1 cellular context compared by ENCODE assay signal in the genomic region with DNA sequence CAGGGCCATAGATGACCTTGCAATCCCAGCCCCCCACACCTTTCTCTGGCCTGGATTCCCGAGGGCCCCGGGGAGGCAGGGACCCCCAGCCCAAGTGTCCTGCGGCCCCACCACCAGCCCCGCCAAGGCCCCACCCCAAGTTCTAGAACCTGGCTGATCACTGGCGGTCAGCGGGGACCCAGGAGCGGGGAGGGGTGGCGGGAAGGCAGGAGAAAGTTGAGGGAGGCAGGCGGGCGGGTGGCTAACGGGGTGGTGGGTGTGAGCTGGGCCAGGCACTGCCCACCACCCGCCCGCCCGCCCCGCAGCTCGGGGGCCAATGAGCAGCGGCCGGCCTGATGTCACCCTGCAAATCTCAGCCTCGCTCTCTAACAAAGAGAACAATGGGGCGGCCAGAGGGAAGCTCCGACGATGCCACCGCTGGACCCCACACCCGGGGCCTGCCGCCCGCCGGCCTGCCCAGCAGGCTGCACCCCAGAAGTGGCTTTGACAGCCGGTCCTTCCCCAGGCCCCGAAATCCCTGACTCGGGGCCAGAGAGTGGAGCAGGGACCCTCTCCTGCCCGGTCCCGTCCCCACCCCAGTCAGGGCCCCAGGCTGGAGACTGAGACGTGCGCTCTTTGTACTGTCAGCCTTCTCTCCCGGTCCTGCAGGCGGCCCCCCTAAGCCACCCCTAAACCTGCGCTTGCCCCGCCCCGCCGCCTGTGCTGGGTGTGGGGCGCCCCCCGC.
TF ChIP-seq lines count a peak whose summit lies in the region.

No MANE protein-coding gene starts in this region.

TF ChIP-seq in K562, 482 proteins besides CTCF, POLR2A, EP300 and RAD21:
- TF ChIP-seq CAMTA2 (CRISPR knock-in tag; conservative IDR thresholded peaks at IDR 0.05) (no peak), POLR2G (IDR thresholded peaks at IDR 0.05; ENCODE audit: low read depth, low read length) (peak; percentile 44; the same call in 1 of the 2 replicates), DACH1 (IDR thresholded peaks at IDR 0.05; ENCODE audit: partially characterized antibody) (no peak), RBFOX2 (IDR thresholded peaks at IDR 0.05; ENCODE audit: low read depth, low read length) (peak; percentile 13; the same call in 1 of the 2 replicates)
- TF ChIP-seq, protein P1, sequence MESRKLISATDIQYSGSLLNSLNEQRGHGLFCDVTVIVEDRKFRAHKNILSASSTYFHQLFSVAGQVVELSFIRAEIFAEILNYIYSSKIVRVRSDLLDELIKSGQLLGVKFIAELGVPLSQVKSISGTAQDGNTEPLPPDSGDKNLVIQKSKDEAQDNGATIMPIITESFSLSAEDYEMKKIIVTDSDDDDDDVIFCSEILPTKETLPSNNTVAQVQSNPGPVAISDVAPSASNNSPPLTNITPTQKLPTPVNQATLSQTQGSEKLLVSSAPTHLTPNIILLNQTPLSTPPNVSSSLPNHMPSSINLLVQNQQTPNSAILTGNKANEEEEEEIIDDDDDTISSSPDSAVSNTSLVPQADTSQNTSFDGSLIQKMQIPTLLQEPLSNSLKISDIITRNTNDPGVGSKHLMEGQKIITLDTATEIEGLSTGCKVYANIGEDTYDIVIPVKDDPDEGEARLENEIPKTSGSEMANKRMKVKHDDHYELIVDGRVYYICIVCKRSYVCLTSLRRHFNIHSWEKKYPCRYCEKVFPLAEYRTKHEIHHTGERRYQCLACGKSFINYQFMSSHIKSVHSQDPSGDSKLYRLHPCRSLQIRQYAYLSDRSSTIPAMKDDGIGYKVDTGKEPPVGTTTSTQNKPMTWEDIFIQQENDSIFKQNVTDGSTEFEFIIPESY (CRISPR knock-in tag; IDR thresholded peaks at IDR 0.05): peak; percentile 73; the same call in 1 of the 2 replicates
- TF ChIP-seq, protein P2, sequence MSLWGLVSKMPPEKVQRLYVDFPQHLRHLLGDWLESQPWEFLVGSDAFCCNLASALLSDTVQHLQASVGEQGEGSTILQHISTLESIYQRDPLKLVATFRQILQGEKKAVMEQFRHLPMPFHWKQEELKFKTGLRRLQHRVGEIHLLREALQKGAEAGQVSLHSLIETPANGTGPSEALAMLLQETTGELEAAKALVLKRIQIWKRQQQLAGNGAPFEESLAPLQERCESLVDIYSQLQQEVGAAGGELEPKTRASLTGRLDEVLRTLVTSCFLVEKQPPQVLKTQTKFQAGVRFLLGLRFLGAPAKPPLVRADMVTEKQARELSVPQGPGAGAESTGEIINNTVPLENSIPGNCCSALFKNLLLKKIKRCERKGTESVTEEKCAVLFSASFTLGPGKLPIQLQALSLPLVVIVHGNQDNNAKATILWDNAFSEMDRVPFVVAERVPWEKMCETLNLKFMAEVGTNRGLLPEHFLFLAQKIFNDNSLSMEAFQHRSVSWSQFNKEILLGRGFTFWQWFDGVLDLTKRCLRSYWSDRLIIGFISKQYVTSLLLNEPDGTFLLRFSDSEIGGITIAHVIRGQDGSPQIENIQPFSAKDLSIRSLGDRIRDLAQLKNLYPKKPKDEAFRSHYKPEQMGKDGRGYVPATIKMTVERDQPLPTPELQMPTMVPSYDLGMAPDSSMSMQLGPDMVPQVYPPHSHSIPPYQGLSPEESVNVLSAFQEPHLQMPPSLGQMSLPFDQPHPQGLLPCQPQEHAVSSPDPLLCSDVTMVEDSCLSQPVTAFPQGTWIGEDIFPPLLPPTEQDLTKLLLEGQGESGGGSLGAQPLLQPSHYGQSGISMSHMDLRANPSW (CRISPR knock-in tag; IDR thresholded peaks at IDR 0.05): no peak
TF ChIP-seq in K562: peak in this region for 3.
